ENCODE assay signal across 8 cellular contexts in genomic region chr16:11465675-11466074, GRCh38.
"Had no signal": no experiment of that assay in that cellular context is flagged by ENCODE, and none has a peak within 500 bp of the region (broad histone marks: within the 10 kb centered on the region; RNA-seq: fewer than 3 reads in every experiment).

No MANE protein-coding gene starts in this region.

- H3K9me3 Mint-ChIP-seq: GM23338, IgD-negative memory B cell had no signal

- H3K27me3 Mint-ChIP-seq: IgD-negative memory B cell had no signal

- H2AFZ ChIP-seq: GM23338 had no signal

- H3K9me3 ChIP-seq: HAP-1 had no signal

- ATAC-seq: GM23338, HCT116 had no signal

- H3K27ac Mint-ChIP-seq: GM23338, IgD-negative memory B cell had no signal

- H3K36me3 ChIP-seq: HAP-1 had no signal

- H3K4me3 Mint-ChIP-seq: GM23338 had no signal

- H3K4me1 Mint-ChIP-seq: GM23338 had no signal

- FAIRE-seq: H1, H54, HTR-8/SVneo had no signal

- H3K4me2 ChIP-seq: GM23338 had no signal

- H3K4me3 ChIP-seq: GM23338, HAP-1 had no signal

- H3K4me1 ChIP-seq: HAP-1 had no signal

- DNase-seq: KG1 had no signal
